8 cellular contexts compared by ENCODE assay signal in genomic region chr15:38690737-38691332, GRCh38.
A peak's percentile ranks its signal among the peaks of the same experiment; 100 is the strongest.
DNase-seq lines count a peak whose midpoint lies in the region; ATAC-seq, FAIRE-seq and TF ChIP-seq lines count a peak whose summit lies in the region.

No MANE protein-coding gene starts in this region.

- no peak for TF ChIP-seq POLR2A in H54 (IDR thresholded peaks at IDR 0.05; ENCODE audit: low read depth, low read length)

- H3K4me3 ChIP-seq in WERI-Rb-1 (ENCODE audit: low read depth, low read length) (no peak overlapping the region), bronchial epithelial cell (ENCODE audit: low read depth, low read length) (no peak overlapping the region), kidney (ENCODE audit: low read length in 2 of 2) (no peak overlapping the region)

- no peak for ATAC-seq in GM18909 (IDR thresholded peaks at IDR 0.05; ENCODE audit: poor library complexity, unreplicated experiment)

- H3K4me1 ChIP-seq in kidney (ENCODE audit: control insufficient read depth in 1 of 2, insufficient read depth in 1 of 2, low read depth in 1 of 2, low read length in 2 of 2): no peaks in the 10 kb centered on the region

- DNase-seq in DMS153 treated with DMSO at 0.1 percent for 48 hours (lab: John Stamatoyannopoulos, UW; ENCODE audit: unreplicated experiment) (peak; percentile 30), H54 (ENCODE audit: insufficient read length, low spot score) (no peak), NCI-H146 treated with DMSO at 0.1 percent for 48 hours (lab: John Stamatoyannopoulos, UW; ENCODE audit: unreplicated experiment) (peak; percentile 0), WERI-Rb-1 (peak; percentile 59), bronchial epithelial cell (ENCODE audit: low read depth) (peak; percentile 68), kidney (no peak)
- DNase-seq in stimulated activated CD4-positive, alpha-beta T cell treated with anti-CD3 and anti-CD28 coated beads, Interleukin-2, amount 100 ng/mL, for 48 hours: peak; percentile 81 to 82

- no peaks in the 10 kb centered on the region for H3K36me3 ChIP-seq in WERI-Rb-1
- H3K36me3 ChIP-seq in bronchial epithelial cell (ENCODE audit: control insufficient read depth, insufficient read depth, low read length): no peaks in the 10 kb centered on the region
- H3K36me3 ChIP-seq in kidney (ENCODE audit: control insufficient read depth in 1 of 2, insufficient read depth in 2 of 2, low read length in 2 of 2): no peaks in the 10 kb centered on the region

- H3K9me3 ChIP-seq in WERI-Rb-1 (ENCODE audit: severe bottlenecking) (no peaks in the 10 kb centered on the region), kidney (ENCODE audit: control insufficient read depth in 1 of 2, low read length in 2 of 2) (no peaks in the 10 kb centered on the region)

- intact Hi-C loops in kidney (cut with DNase I): no loop called here

- H3K9ac ChIP-seq in kidney (ENCODE audit: low read length in 2 of 2): no peak overlapping the region

- TF ChIP-seq CTCF in WERI-Rb-1 (IDR thresholded peaks at IDR 0.05; ENCODE audit: low read depth, low read length): peak; percentile 82
- peak; percentile 80 for TF ChIP-seq CTCF in bronchial epithelial cell (IDR thresholded peaks at IDR 0.05; ENCODE audit: insufficient read depth, low read length, severe bottlenecking)
- peak; percentile 75 for TF ChIP-seq CTCF in kidney (IDR thresholded peaks at IDR 0.05; ENCODE audit: borderline replicate concordance, extremely low read depth, insufficient read depth)

- H3K27me3 ChIP-seq in WERI-Rb-1 (ENCODE audit: insufficient read depth, low read depth, severe bottlenecking) (peaks cover 54% of the 10 kb centered on the region), bronchial epithelial cell (ENCODE audit: control insufficient read depth, insufficient read depth, low read length) (no peaks in the 10 kb centered on the region)

- FAIRE-seq in H54 (lab: Jason Lieb, UNC): peak; percentile 83
- FAIRE-seq in bronchial epithelial cell (lab: Jason Lieb, UNC): no peak
- peak; percentile 87 for FAIRE-seq in kidney (lab: Jason Lieb, UNC)

- H3K27ac ChIP-seq in WERI-Rb-1: no peak overlapping the region
- peak overlapping the region in 1 of 2 donors; percentile 53 for H3K27ac ChIP-seq in kidney (ENCODE audit: low read depth in 2 of 2, low read length in 2 of 2)

Comparison
In these comparisons a context has a peak if more than half of its experiments do, and no peak if none do; other contexts are left out.
1. DNase-seq: peak in DMS153 treated with DMSO at 0.1 percent for 48 hours (single experiment), NCI-H146 treated with DMSO at 0.1 percent for 48 hours (single experiment), WERI-Rb-1 (single experiment), bronchial epithelial cell (single experiment) and stimulated activated CD4-positive, alpha-beta T cell treated with anti-CD3 and anti-CD28 coated beads, Interleukin-2, amount 100 ng/mL, for 48 hours (2 of 2); none in H54 (single experiment) and kidney (single experiment).
2. Peak in every context shown above with its lines, with median percentiles within 50 percentile points of each other: CTCF ChIP-seq.